In the genomic region with DNA sequence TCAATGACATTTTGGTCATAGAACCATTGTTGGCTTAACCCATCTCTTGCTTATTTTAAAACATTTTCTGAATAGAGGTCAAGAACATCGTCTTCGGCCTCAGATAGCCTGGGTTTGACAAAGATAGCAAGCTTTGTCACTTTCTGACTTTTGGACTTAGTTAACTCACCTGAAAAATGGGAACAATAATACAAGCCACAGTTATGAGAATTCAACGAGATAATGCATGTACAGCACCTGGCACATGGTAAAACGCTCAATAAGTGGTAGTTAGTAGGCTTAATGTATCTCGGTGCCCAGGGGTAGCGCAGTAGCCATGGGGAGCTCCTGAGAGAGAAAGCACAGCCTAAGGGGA, we compare ENCODE assay signal across 8 cellular contexts. TPM values are rescaled to one million over a fixed set of nuclear protein-coding genes. Genes with fewer than 3 reads are reported as not detected.
DNase-seq lines count a peak whose midpoint lies in the region; ATAC-seq and TF ChIP-seq lines count a peak whose summit lies in the region.

No MANE protein-coding gene starts in this region.

- intact Hi-C loops in ascending aorta (cut with DNase I), result no loop called here

- H2AFZ ChIP-seq in GM23338, result peak overlapping the region; percentile 98

- TF ChIP-seq CTCF in 22Rv1 (IDR thresholded peaks at IDR 0.05), result no peak
- TF ChIP-seq CTCF in GM23338 (conservative IDR thresholded peaks at IDR 0.05; ENCODE audit: low read depth in 2 of 2), result no peak
- no peak for TF ChIP-seq CTCF in ascending aorta (IDR thresholded peaks at IDR 0.05)
- TF ChIP-seq CTCF in lung (IDR thresholded peaks at IDR 0.05; ENCODE audit: control extremely low read depth, extremely low read depth), result no peak

- H3K9me3 ChIP-seq in ascending aorta (no peaks in the 10 kb centered on the region), lung (ENCODE audit: control insufficient read depth in 2 of 2, insufficient read depth in 1 of 2, low read length in 1 of 2) (no peaks in the 10 kb centered on the region)

- H3K79me2 ChIP-seq in GM23338 (replicated peaks; ENCODE audit: insufficient read depth), result peaks cover 79% of the 10 kb centered on the region

- DNase-seq in GM23338 (ENCODE audit: low spot score), result no peak
- no peak for DNase-seq in ascending aorta (ENCODE audit: low spot score in 2 of 2)
- DNase-seq in lung (ENCODE audit: low spot score), result no peak
- no peak for DNase-seq in glomerular visceral epithelial cell (ENCODE audit: extremely low spot score)
- no peak for DNase-seq in NCI-H1417 (lab: John Stamatoyannopoulos, UW)
- DNase-seq in NCI-H774 (lab: John Stamatoyannopoulos, UW), result no peak
- no peak for DNase-seq in NCI-H446 treated with DMSO at 0.1 percent for 48 hours (lab: John Stamatoyannopoulos, UW)

- peaks cover 29% of the 10 kb centered on the region; the same call in 1 of the 2 replicates for H4K20me1 ChIP-seq in GM23338 (replicated peaks; ENCODE audit: insufficient read depth)

- ATAC-seq in GM23338 (no peak), lung (ENCODE audit: insufficient read depth, low FRiP score) (no peak)

- 52 to 55% methylated on average over 6 of the region's 6 CpGs for WGBS in lung, 2 donors

- peak overlapping the region; percentile 99 for H3K4me2 ChIP-seq in GM23338

- H3K27ac Mint-ChIP-seq in GM23338, result peak overlapping the region; percentile 97

- no peaks in the 10 kb centered on the region for H3K9me3 Mint-ChIP-seq in GM23338

- H3K27me3 Mint-ChIP-seq in GM23338 (ENCODE audit: insufficient read depth, low read depth, poor library complexity), result peaks cover 4% of the 10 kb centered on the region

- peak overlapping the region; percentile 85 for H3K4me3 Mint-ChIP-seq in GM23338

- H3K27me3 ChIP-seq in GM23338 (ENCODE audit: insufficient read depth) (no peaks in the 10 kb centered on the region), ascending aorta (no peaks in the 10 kb centered on the region), lung (ENCODE audit: control insufficient read depth, insufficient read depth) (no peaks in the 10 kb centered on the region)

- H3K4me3 ChIP-seq in GM23338 (peak overlapping the region; percentile 98), ascending aorta (peak overlapping the region; percentile 80 to 87), lung (peak overlapping the region; percentile 98)

- H3K27ac ChIP-seq in 22Rv1, result peak overlapping the region; percentile 66
- H3K27ac ChIP-seq in GM23338 (ENCODE audit: low read depth), result peak overlapping the region; percentile 99
- peak overlapping the region; percentile 58 to 59 for H3K27ac ChIP-seq in ascending aorta
- peak overlapping the region; percentile 8 to 41 for H3K27ac ChIP-seq in lung (ENCODE audit: low read depth in 1 of 2, low read length in 1 of 2)

- H3F3A ChIP-seq in GM23338 (replicated peaks; ENCODE audit: low read depth), result peaks cover 21% of the 10 kb centered on the region

- no peaks in the 10 kb centered on the region; the same call in 1 of the 2 replicates for H3K36me3 ChIP-seq in GM23338 (ENCODE audit: insufficient read depth)
- peaks cover 0 to 9% of the 10 kb centered on the region in 2 donors for H3K36me3 ChIP-seq in ascending aorta
- peaks cover 3 to 8% of the 10 kb centered on the region in 2 donors for H3K36me3 ChIP-seq in lung (ENCODE audit: control insufficient read depth in 2 of 2, insufficient read depth in 2 of 2, low read length in 2 of 2)

- H3K4me1 ChIP-seq in GM23338 (ENCODE audit: insufficient read depth) (peaks cover 23% of the 10 kb centered on the region), ascending aorta (peaks cover 5 to 37% of the 10 kb centered on the region in 2 donors), lung (ENCODE audit: control insufficient read depth in 2 of 2, insufficient read depth in 2 of 2, low read length in 2 of 2) (peaks cover 6 to 29% of the 10 kb centered on the region in 2 donors)

- peaks cover 27% of the 10 kb centered on the region for H3K4me1 Mint-ChIP-seq in GM23338

- peaks cover 7% of the 10 kb centered on the region; the same call in 2 of the 3 replicates for H3K36me3 Mint-ChIP-seq in GM23338 (ENCODE audit: low read depth)

- H3K9me2 ChIP-seq in GM23338 (ENCODE audit: insufficient read depth), result no peaks in the 10 kb centered on the region

TF ChIP-seq in GM23338, 12 proteins besides CTCF, POLR2A, EP300 and RAD21:
- TF ChIP-seq, protein P1, sequence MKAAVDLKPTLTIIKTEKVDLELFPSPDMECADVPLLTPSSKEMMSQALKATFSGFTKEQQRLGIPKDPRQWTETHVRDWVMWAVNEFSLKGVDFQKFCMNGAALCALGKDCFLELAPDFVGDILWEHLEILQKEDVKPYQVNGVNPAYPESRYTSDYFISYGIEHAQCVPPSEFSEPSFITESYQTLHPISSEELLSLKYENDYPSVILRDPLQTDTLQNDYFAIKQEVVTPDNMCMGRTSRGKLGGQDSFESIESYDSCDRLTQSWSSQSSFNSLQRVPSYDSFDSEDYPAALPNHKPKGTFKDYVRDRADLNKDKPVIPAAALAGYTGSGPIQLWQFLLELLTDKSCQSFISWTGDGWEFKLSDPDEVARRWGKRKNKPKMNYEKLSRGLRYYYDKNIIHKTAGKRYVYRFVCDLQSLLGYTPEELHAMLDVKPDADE (IDR thresholded peaks at IDR 0.05), result no peak
- TF ChIP-seq POLR2AphosphoS5 (IDR thresholded peaks at IDR 0.05; ENCODE audit: low read depth) (no peak), STAT1 (IDR thresholded peaks at IDR 0.05; ENCODE audit: unreplicated experiment) (no peak)

RNA-seq across cellular contexts. Expression of gene COPS7B, which starts 0.4 kb away (rescaled TPM):
- 61.6 and 63.7 TPM in 2 replicates for total RNA-seq in GM23338 (2014; rRNA removed; shearing (Covaris generic))
- polyA plus RNA-seq in GM23338 (2016; fragmentation: Nextera tagmentation; extraction: Ambion mirVana) (40.9 and 44.9 TPM in 2 replicates), lung (10 to 100 TPM; 19.5 to 21.3 TPM)
- total RNA-seq in ascending aorta (28.9 TPM), lung (10 to 100 TPM; 25.0 to 39.4 TPM)

RNA-seq across cellular contexts. Expression of gene PDE6D, which starts 4.7 kb away (rescaled TPM):
- total RNA-seq in GM23338 (2014; rRNA removed; shearing (Covaris generic)), result 35.2 and 50.3 TPM in 2 replicates
- 54.5 and 55.6 TPM in 2 replicates for polyA plus RNA-seq in GM23338 (2016; fragmentation: Nextera tagmentation; extraction: Ambion mirVana)
- total RNA-seq in ascending aorta, result 34.1 TPM
- total RNA-seq in lung, result 10 to 100 TPM; 21.5 to 21.6 TPM
- 10 to 100 TPM; 24.4 to 25.6 TPM for polyA plus RNA-seq in lung

Comparison
In these comparisons a context has a peak if more than half of its experiments do, and no peak if none do; other contexts are left out.
1. H3K27ac ChIP-seq: peak in every context shown above with its lines; median percentile 99 in GM23338; 66 in 22Rv1; 58 in ascending aorta; 24 in lung.